17 cellular contexts compared by ENCODE assay signal in genomic region chr3:158491968-158492367, GRCh38.
DNase-seq lines count a peak whose midpoint lies in the region; ATAC-seq and TF ChIP-seq lines count a peak whose summit lies in the region.
"Had no signal": no experiment of that assay in that cellular context is flagged by ENCODE, and none has a peak within 500 bp of the region (broad histone marks: within the 10 kb centered on the region; RNA-seq: fewer than 3 reads in every experiment).

No MANE protein-coding gene starts in this region.

- H3K9ac ChIP-seq in colonic mucosa (ENCODE audit: low read depth in 2 of 2, low read length in 2 of 2), result no peak overlapping the region
- no peak overlapping the region for H3K9ac ChIP-seq in neural cell (ENCODE audit: low read length)
- H3K9ac ChIP-seq: BLaER1 had no signal

- H3F3A ChIP-seq in neural cell (ENCODE audit: insufficient read depth, low read length, poor library complexity, severe bottlenecking), result no peaks in the 10 kb centered on the region

- H3K27me3 ChIP-seq in colonic mucosa (no peaks in the 10 kb centered on the region), neural cell (ENCODE audit: insufficient read depth, low read depth, low read length) (no peaks in the 10 kb centered on the region), gastroesophageal sphincter (no peaks in the 10 kb centered on the region)
- H3K27me3 ChIP-seq: BLaER1 had no signal

- peak; percentile 23 for DNase-seq in activated CD8-positive, alpha-beta T cell treated with anti-CD3 and anti-CD28 coated beads for 36 hours
- DNase-seq in activated CD8-positive, alpha-beta T cell treated with anti-CD3 and anti-CD28 coated beads, Interleukin-2, amount 10 ng/mL, durations not matched to agents 7 days and 5 days, result no peak
- no peak for DNase-seq in HEK293T (ENCODE audit: extremely low spot score)
- no peak for DNase-seq in colonic mucosa
- no peak for DNase-seq in NCI-H446 treated with DMSO at 0.1 percent for 48 hours (lab: John Stamatoyannopoulos, UW)
- DNase-seq: CD8-positive, alpha-beta memory T cell; DND-41; GDM1; H9; HFFc6; KBM-7 had no signal

- no peak for TF ChIP-seq EP300 in neural cell (conservative IDR thresholded peaks at IDR 0.05; ENCODE audit: poor library complexity, severe bottlenecking)
- TF ChIP-seq EP300 in gastroesophageal sphincter (IDR thresholded peaks at IDR 0.05), result no peak

- 90 to 100% methylated on average over 2 of the region's 2 CpGs for WGBS in gastroesophageal sphincter (ENCODE audit: low coverage in 1 of 2), 2 donors

- H3K27ac ChIP-seq in colonic mucosa (peak overlapping the region; percentile 14), neural cell (ENCODE audit: low read length) (peak overlapping the region; percentile 9), gastroesophageal sphincter (no peak overlapping the region)
- H3K27ac ChIP-seq: A549, BLaER1 had no signal

- H3K36me3 ChIP-seq in colonic mucosa (no peaks in the 10 kb centered on the region), neural cell (ENCODE audit: insufficient read depth, low read length) (no peaks in the 10 kb centered on the region), gastroesophageal sphincter (no peaks in the 10 kb centered on the region)
- H3K36me3 ChIP-seq: BLaER1 had no signal

- no peak for TF ChIP-seq RAD21 in neural cell (conservative IDR thresholded peaks at IDR 0.05)

- peaks cover 5% of the 10 kb centered on the region for H3K36me3 Mint-ChIP-seq in activated CD8-positive, alpha-beta T cell treated with anti-CD3 and anti-CD28 coated beads for 36 hours (ENCODE audit: low read depth)
- no peaks in the 10 kb centered on the region for H3K36me3 Mint-ChIP-seq in activated CD8-positive, alpha-beta T cell treated with anti-CD3 and anti-CD28 coated beads, Interleukin-2, amount 10 ng/mL, durations not matched to agents 7 days and 5 days (ENCODE audit: low read depth)

- ATAC-seq in activated CD8-positive, alpha-beta T cell treated with anti-CD3 and anti-CD28 coated beads for 36 hours, result no peak
- ATAC-seq in activated CD8-positive, alpha-beta T cell treated with anti-CD3 and anti-CD28 coated beads, Interleukin-2, amount 10 ng/mL, durations not matched to agents 7 days and 5 days, result no peak
- no peak for ATAC-seq in HG03280 (IDR thresholded peaks at IDR 0.05; ENCODE audit: unreplicated experiment)
- no peak for ATAC-seq in gastroesophageal sphincter
- ATAC-seq: A549, GM23338 had no signal

- intact Hi-C loops in activated CD8-positive, alpha-beta T cell treated with anti-CD3 and anti-CD28 coated beads for 36 hours (cut with micrococcal nuclease), result no loop called here
- intact Hi-C loops in colonic mucosa (cut with DNase I), result no loop called here

- H3K9me3 ChIP-seq in colonic mucosa (no peaks in the 10 kb centered on the region), neural cell (ENCODE audit: low read length) (no peaks in the 10 kb centered on the region), gastroesophageal sphincter (no peaks in the 10 kb centered on the region)
- H3K9me3 ChIP-seq: A549 had no signal

- no peaks in the 10 kb centered on the region for H3K4me1 Mint-ChIP-seq in activated CD8-positive, alpha-beta T cell treated with anti-CD3 and anti-CD28 coated beads for 36 hours (ENCODE audit: low read depth)
- no peaks in the 10 kb centered on the region for H3K4me1 Mint-ChIP-seq in activated CD8-positive, alpha-beta T cell treated with anti-CD3 and anti-CD28 coated beads, Interleukin-2, amount 10 ng/mL, durations not matched to agents 7 days and 5 days (ENCODE audit: low read depth)

- H3K4me1 ChIP-seq in colonic mucosa (no peaks in the 10 kb centered on the region), gastroesophageal sphincter (no peaks in the 10 kb centered on the region)
- H3K4me1 ChIP-seq: A549, BLaER1 had no signal

- POLR2A ChIA-PET in activated CD8-positive, alpha-beta T cell treated with anti-CD3 and anti-CD28 coated beads for 36 hours (lab: Charles Lee), result no interaction called here
- POLR2A ChIA-PET in activated CD8-positive, alpha-beta T cell treated with anti-CD3 and anti-CD28 coated beads, Interleukin-2, amount 10 ng/mL, durations not matched to agents 7 days and 5 days (lab: Charles Lee), result no interaction called here
- POLR2A ChIA-PET in HEK293T (lab: Yijun Ruan, JAX), result no interaction called here

- H3K9me2 ChIP-seq in neural cell (ENCODE audit: insufficient read depth, low read length), result no peaks in the 10 kb centered on the region

- H3K9me3 Mint-ChIP-seq in activated CD8-positive, alpha-beta T cell treated with anti-CD3 and anti-CD28 coated beads for 36 hours, result peaks cover 4% of the 10 kb centered on the region
- peaks cover 3% of the 10 kb centered on the region for H3K9me3 Mint-ChIP-seq in activated CD8-positive, alpha-beta T cell treated with anti-CD3 and anti-CD28 coated beads, Interleukin-2, amount 10 ng/mL, durations not matched to agents 7 days and 5 days (ENCODE audit: insufficient read depth)
- H3K9me3 Mint-ChIP-seq: GM23338, HFFc6 had no signal

- no peak overlapping the region for H3K4me3 ChIP-seq in colonic mucosa
- no peak overlapping the region for H3K4me3 ChIP-seq in neural cell (ENCODE audit: low read length)
- H3K4me3 ChIP-seq in gastroesophageal sphincter, result no peak overlapping the region
- H3K4me3 ChIP-seq: A549, BLaER1, GM23338 had no signal

- H3K27ac Mint-ChIP-seq in activated CD8-positive, alpha-beta T cell treated with anti-CD3 and anti-CD28 coated beads for 36 hours, result no peak overlapping the region
- no peak overlapping the region for H3K27ac Mint-ChIP-seq in activated CD8-positive, alpha-beta T cell treated with anti-CD3 and anti-CD28 coated beads, Interleukin-2, amount 10 ng/mL, durations not matched to agents 7 days and 5 days
- H3K27ac Mint-ChIP-seq: CD8-positive, alpha-beta memory T cell; H9; HFFc6 had no signal

- TF ChIP-seq POLR2A in gastroesophageal sphincter (IDR thresholded peaks at IDR 0.05), result no peak

- TF ChIP-seq CTCF in activated CD8-positive, alpha-beta T cell treated with anti-CD3 and anti-CD28 coated beads for 36 hours (IDR thresholded peaks at IDR 0.05), result no peak
- TF ChIP-seq CTCF in colonic mucosa (IDR thresholded peaks at IDR 0.05) (no peak), neural cell (IDR thresholded peaks at IDR 0.05; ENCODE audit: poor library complexity, severe bottlenecking) (no peak), gastroesophageal sphincter (IDR thresholded peaks at IDR 0.05) (no peak)

- no peaks in the 10 kb centered on the region for H3K27me3 Mint-ChIP-seq in activated CD8-positive, alpha-beta T cell treated with anti-CD3 and anti-CD28 coated beads for 36 hours
- H3K27me3 Mint-ChIP-seq in activated CD8-positive, alpha-beta T cell treated with anti-CD3 and anti-CD28 coated beads, Interleukin-2, amount 10 ng/mL, durations not matched to agents 7 days and 5 days (ENCODE audit: low read depth), result no peaks in the 10 kb centered on the region
- H3K27me3 Mint-ChIP-seq: CD8-positive, alpha-beta memory T cell had no signal

- H3K79me2 ChIP-seq in neural cell (replicated peaks; ENCODE audit: insufficient read depth, low read length), result no peaks in the 10 kb centered on the region

- no peaks in the 10 kb centered on the region for H4K20me1 ChIP-seq in neural cell (ENCODE audit: insufficient read depth)
- H4K20me1 ChIP-seq: BLaER1 had no signal

- H3K4me2 ChIP-seq in neural cell (ENCODE audit: low read length), result no peak overlapping the region
- H3K4me2 ChIP-seq: A549, BLaER1, GM23338 had no signal

- no peak overlapping the region for H2AFZ ChIP-seq in neural cell (ENCODE audit: low read depth, low read length)
- H2AFZ ChIP-seq: GM23338 had no signal

- H3K4me3 Mint-ChIP-seq in activated CD8-positive, alpha-beta T cell treated with anti-CD3 and anti-CD28 coated beads for 36 hours, result no peak overlapping the region
- H3K4me3 Mint-ChIP-seq in activated CD8-positive, alpha-beta T cell treated with anti-CD3 and anti-CD28 coated beads, Interleukin-2, amount 10 ng/mL, durations not matched to agents 7 days and 5 days, result no peak overlapping the region
- H3K4me3 Mint-ChIP-seq: CD8-positive, alpha-beta memory T cell; GM23338; H9; HFFc6 had no signal

- CTCF ChIA-PET in activated CD8-positive, alpha-beta T cell treated with anti-CD3 and anti-CD28 coated beads for 36 hours (lab: Charles Lee), result no interaction called here
- CTCF ChIA-PET in activated CD8-positive, alpha-beta T cell treated with anti-CD3 and anti-CD28 coated beads, Interleukin-2, amount 10 ng/mL, durations not matched to agents 7 days and 5 days (lab: Charles Lee), result no interaction called here
- CTCF ChIA-PET in HEK293T (lab: Yijun Ruan, JAX), result no interaction called here

TF ChIP-seq in HEK293T, 16 proteins besides CTCF, POLR2A, EP300 and RAD21:
- TF ChIP-seq SUZ12 (IDR thresholded peaks at IDR 0.05) (no peak), NFRKB (IDR thresholded peaks at IDR 0.05) (no peak), PKNOX1 (IDR thresholded peaks at IDR 0.05) (0 out of 2 replicates have a peak, but pooled peaks have one; percentile 12)

TF ChIP-seq in neural cell, 6 proteins besides CTCF, POLR2A, EP300 and RAD21 (continues in another document):
- no peak for TF ChIP-seq EZH2 (IDR thresholded peaks at IDR 0.05; ENCODE audit: borderline replicate concordance, insufficient read depth, low read length, poor library complexity, severe bottlenecking)
- no peak for TF ChIP-seq SMC3 (conservative IDR thresholded peaks at IDR 0.05; ENCODE audit: poor library complexity)
- TF ChIP-seq POLR2AphosphoS5 (IDR thresholded peaks at IDR 0.05), result no peak
- no peak for TF ChIP-seq TAF1 (IDR thresholded peaks at IDR 0.05; ENCODE audit: low read depth)
- TF ChIP-seq MXI1 (conservative IDR thresholded peaks at IDR 0.05; ENCODE audit: poor library complexity, severe bottlenecking), result no peak

Comparison
In these comparisons a context has a peak if more than half of its experiments do, and no peak if none do; other contexts are left out.
1. H3K27ac ChIP-seq: peak in colonic mucosa (single experiment) and neural cell (single experiment); none in gastroesophageal sphincter (0 of 4).